10 cellular contexts compared by ENCODE assay signal in genomic region chr17:7352910-7353635, GRCh38. TPM values are rescaled to one million over a fixed set of nuclear protein-coding genes. Genes with fewer than 3 reads are reported as not detected.
A peak's percentile ranks its signal among the peaks of the same experiment; 100 is the strongest.
DNase-seq lines count a peak whose midpoint lies in the region; ATAC-seq, FAIRE-seq and TF ChIP-seq lines count a peak whose summit lies in the region.
"Had no signal": no experiment of that assay in that cellular context is flagged by ENCODE, and none has a peak within 500 bp of the region (broad histone marks: within the 10 kb centered on the region; RNA-seq: fewer than 3 reads in every experiment).

No MANE protein-coding gene starts in this region.

- peaks cover 60% of the 10 kb centered on the region for H3K4me1 ChIP-seq in body of pancreas

- TF ChIP-seq CTCF in body of pancreas (IDR thresholded peaks at IDR 0.05) (no peak), mesothelial cell of epicardium (IDR thresholded peaks at IDR 0.05; ENCODE audit: unreplicated experiment) (no peak), type B pancreatic cell (conservative IDR thresholded peaks at IDR 0.05) (no peak)

- H3K27me3 ChIP-seq in body of pancreas: no peaks in the 10 kb centered on the region

- H3K4me3 Mint-ChIP-seq in activated T-cell treated with anti-CD3 and anti-CD28 coated beads, Interleukin-2, amount 50 U/mL, for 72 hours: peak overlapping the region; percentile 84 to 93
- H3K4me3 Mint-ChIP-seq in mesothelial cell of epicardium (peak overlapping the region; percentile 82), type B pancreatic cell (peak overlapping the region; percentile 89)

- peak overlapping the region in 3 of 4 donors; percentile 97 to 99 (median 98) for H3K27ac ChIP-seq in body of pancreas

- no peaks in the 10 kb centered on the region for H3K36me3 ChIP-seq in body of pancreas (replicated peaks in 1 of 2; ENCODE audit: insufficient read depth in 1 of 2, low read depth in 2 of 2)

- peaks cover 4 to 5% of the 10 kb centered on the region in 2 donors for H3K36me3 Mint-ChIP-seq in activated T-cell treated with anti-CD3 and anti-CD28 coated beads, Interleukin-2, amount 50 U/mL, for 72 hours (ENCODE audit: insufficient read depth in 2 of 2)
- H3K36me3 Mint-ChIP-seq in mesothelial cell of epicardium: no peaks in the 10 kb centered on the region
- no peaks in the 10 kb centered on the region for H3K36me3 Mint-ChIP-seq in type B pancreatic cell

- FAIRE-seq in HTR-8/SVneo (lab: Jason Lieb, UNC): no peak
- FAIRE-seq: D721Med had no signal

- ATAC-seq in activated T-cell treated with anti-CD3 and anti-CD28 coated beads, Interleukin-2, amount 50 U/mL, for 72 hours (replicated peaks in 1 of 2): no peak
- ATAC-seq in body of pancreas: no peak
- ATAC-seq in HG03565 (IDR thresholded peaks at IDR 0.05; ENCODE audit: unreplicated experiment): no peak

- TF ChIP-seq POLR2A in body of pancreas (IDR thresholded peaks at IDR 0.05): no peak

- no peak overlapping the region for H3K4me3 ChIP-seq in body of pancreas

- no peaks in the 10 kb centered on the region for H3K9me3 ChIP-seq in body of pancreas

- peaks cover 53% of the 10 kb centered on the region for H3K4me1 Mint-ChIP-seq in activated T-cell treated with anti-CD3 and anti-CD28 coated beads, Interleukin-2, amount 50 U/mL, for 72 hours (ENCODE audit: low read depth)
- peaks cover 54% of the 10 kb centered on the region for H3K4me1 Mint-ChIP-seq in mesothelial cell of epicardium
- H3K4me1 Mint-ChIP-seq in type B pancreatic cell (ENCODE audit: unreplicated experiment): peaks cover 29% of the 10 kb centered on the region

- WGBS in body of pancreas, 2 donors: 78 to 85% methylated on average over 12 to 33 of the region's 37 CpGs

- intact Hi-C loops in body of pancreas (cut with DNase I): no loop called here

- H3K27ac Mint-ChIP-seq in activated T-cell treated with anti-CD3 and anti-CD28 coated beads, Interleukin-2, amount 50 U/mL, for 72 hours: peak overlapping the region; percentile 94
- peak overlapping the region; percentile 94 for H3K27ac Mint-ChIP-seq in mesothelial cell of epicardium
- H3K27ac Mint-ChIP-seq in type B pancreatic cell: peak overlapping the region; percentile 91

- DNase-seq in activated T-cell treated with anti-CD3 and anti-CD28 coated beads, Interleukin-2, amount 50 U/mL, for 72 hours: no peak
- no peak for DNase-seq in activated T-cell treated with anti-CD3 and anti-CD28 coated beads, Interleukin-2, amount 50 U/mL, for 1 hour
- DNase-seq in body of pancreas (no peak), mesothelial cell of epicardium (ENCODE audit: low spot score in 2 of 2, unreplicated experiment in 2 of 2) (no peak), type B pancreatic cell (ENCODE audit: extremely low spot score, unreplicated experiment) (no peak), globus pallidus (ENCODE audit: low spot score) (no peak), HTR-8/SVneo (ENCODE audit: insufficient read length, low spot score) (no peak)
- DNase-seq: NCI-H774 had no signal

- peaks cover 6% of the 10 kb centered on the region for H3K27me3 Mint-ChIP-seq in activated T-cell treated with anti-CD3 and anti-CD28 coated beads, Interleukin-2, amount 50 U/mL, for 72 hours (ENCODE audit: low read depth)
- H3K27me3 Mint-ChIP-seq in mesothelial cell of epicardium (ENCODE audit: low read depth) (no peaks in the 10 kb centered on the region), type B pancreatic cell (no peaks in the 10 kb centered on the region)

- H3K9me3 Mint-ChIP-seq in activated T-cell treated with anti-CD3 and anti-CD28 coated beads, Interleukin-2, amount 50 U/mL, for 72 hours: no peaks in the 10 kb centered on the region
- H3K9me3 Mint-ChIP-seq in mesothelial cell of epicardium: no peaks in the 10 kb centered on the region
- no peaks in the 10 kb centered on the region for H3K9me3 Mint-ChIP-seq in type B pancreatic cell

RNA-seq across cellular contexts. Expression of gene KCTD11, which starts 1.1 kb away (rescaled TPM):
- total RNA-seq in activated T-cell treated with anti-CD3 and anti-CD28 coated beads, Interleukin-2, amount 50 U/mL, for 72 hours: 1 to 10 TPM; 4.9 to 5.5 TPM
- total RNA-seq in body of pancreas (1 to 10 TPM; 2.6 to 5.6 TPM), mesothelial cell of epicardium (17.3 to 18.8 TPM (median 17.7 TPM) in 3 replicates), type B pancreatic cell (ENCODE audit: low replicate concordance) (9.5 and 15.5 TPM in 2 replicates)

RNA-seq across cellular contexts. Expression of gene TMEM95, which starts 1.9 kb away (rescaled TPM):
- total RNA-seq in activated T-cell treated with anti-CD3 and anti-CD28 coated beads, Interleukin-2, amount 50 U/mL, for 72 hours: under 1 TPM in 1 of 2 donors, not detected in 1; 0.34 TPM
- total RNA-seq in body of pancreas (not detected), mesothelial cell of epicardium (0.18 to 0.42 TPM in 2 of 3 replicates, not detected in the other), type B pancreatic cell (ENCODE audit: low replicate concordance) (not detected in 2 replicates)

RNA-seq across cellular contexts. Expression of gene ACAP1, which starts 16.7 kb away (rescaled TPM):
- 100 to 1,000 TPM; 690 to 708 TPM for total RNA-seq in activated T-cell treated with anti-CD3 and anti-CD28 coated beads, Interleukin-2, amount 50 U/mL, for 72 hours
- total RNA-seq in body of pancreas: 1 to 10 TPM in 1 of 2 donors, under 1 TPM in 1; 0.99 to 2.1 TPM
- 8.9 to 10.9 TPM (median 9.1 TPM) in 3 replicates for total RNA-seq in mesothelial cell of epicardium
- total RNA-seq in type B pancreatic cell (ENCODE audit: low replicate concordance): 3.2 and 8.3 TPM in 2 replicates

RNA-seq across cellular contexts. Expression of gene NEURL4, which starts 23.9 kb away (rescaled TPM):
- 10 to 100 TPM; 35.7 to 37.6 TPM for total RNA-seq in activated T-cell treated with anti-CD3 and anti-CD28 coated beads, Interleukin-2, amount 50 U/mL, for 72 hours
- 10 to 100 TPM; 28.8 to 41.2 TPM for total RNA-seq in body of pancreas
- total RNA-seq in mesothelial cell of epicardium: 52.8 to 56.7 TPM (median 55.1 TPM) in 3 replicates
- total RNA-seq in type B pancreatic cell (ENCODE audit: low replicate concordance): 49.9 and 61.5 TPM in 2 replicates

RNA-seq across cellular contexts. Expression of gene TNK1, which starts 27.8 kb away (rescaled TPM):
- 1 to 10 TPM; 5.5 to 6.5 TPM for total RNA-seq in activated T-cell treated with anti-CD3 and anti-CD28 coated beads, Interleukin-2, amount 50 U/mL, for 72 hours
- total RNA-seq in body of pancreas (10 to 100 TPM; 12.7 to 15.8 TPM), mesothelial cell of epicardium (8.2 to 9.9 TPM (median 9.0 TPM) in 3 replicates), type B pancreatic cell (ENCODE audit: low replicate concordance) (6.6 and 11.5 TPM in 2 replicates)

Comparison
In these comparisons a context has a peak if more than half of its experiments do, and no peak if none do; other contexts are left out.
1. RNA of gene ACAP1, which starts 16.7 kb away (total RNA-seq): 690 to 708 TPM in activated T-cell treated with anti-CD3 and anti-CD28 coated beads, Interleukin-2, amount 50 U/mL, for 72 hours; 8.9 to 10.9 TPM in mesothelial cell of epicardium, 3.2 to 8.3 TPM in type B pancreatic cell and 0.99 to 2.1 TPM in body of pancreas; every median in the first group is over 10 times any median in the second.
2. Peak in every context shown above with its lines, with median percentiles within 50 percentile points of each other: H3K27ac Mint-ChIP-seq and H3K4me3 Mint-ChIP-seq.